10 cellular contexts compared by ENCODE assay signal in genomic region chr12:101616027-101616494, GRCh38. TPM values are rescaled to one million over a fixed set of nuclear protein-coding genes. Genes with fewer than 3 reads are reported as not detected.
DNase-seq lines count a peak whose midpoint lies in the region; ATAC-seq and TF ChIP-seq lines count a peak whose summit lies in the region.
"Had no signal": no experiment of that assay in that cellular context is flagged by ENCODE, and none has a peak within 500 bp of the region (broad histone marks: within the 10 kb centered on the region; RNA-seq: fewer than 3 reads in every experiment).

No MANE protein-coding gene starts in this region.

- H3K9me3 Mint-ChIP-seq in activated naive CD4-positive, alpha-beta T cell treated with anti-CD3 and anti-CD28 coated beads for 36 hours = no peaks in the 10 kb centered on the region

- peaks cover 2% of the 10 kb centered on the region for H3K27me3 Mint-ChIP-seq in activated naive CD4-positive, alpha-beta T cell treated with anti-CD3 and anti-CD28 coated beads for 36 hours (ENCODE audit: low read depth)

- no peaks in the 10 kb centered on the region for H3K27me3 ChIP-seq in transverse colon

- peak; percentile 20 for ATAC-seq in left lobe of liver

- no peak for TF ChIP-seq CTCF in transverse colon (IDR thresholded peaks at IDR 0.05)

- in situ Hi-C loops in transverse colon (cut with MboI; ENCODE audit: low pct_ligation_motif_present in 1 of 4, low pct_unique_long_range_greater_than_20kb in 1 of 4, low sequenced_read_pairs in 3 of 4) = no loop called here

- peaks cover 0 to 45% (median 34%) of the 10 kb centered on the region in 4 donors for H3K4me1 ChIP-seq in transverse colon

- H3K27ac ChIP-seq in transverse colon = peak overlapping the region; percentile 77 to 83 (median 82)

- no peaks in the 10 kb centered on the region for H3K36me3 ChIP-seq in transverse colon

- H3K36me3 Mint-ChIP-seq in activated naive CD4-positive, alpha-beta T cell treated with anti-CD3 and anti-CD28 coated beads for 36 hours (ENCODE audit: low read depth) = no peaks in the 10 kb centered on the region

- no peak overlapping the region for H3K4me3 Mint-ChIP-seq in activated naive CD4-positive, alpha-beta T cell treated with anti-CD3 and anti-CD28 coated beads for 36 hours

- CTCF ChIA-PET in activated naive CD4-positive, alpha-beta T cell treated with anti-CD3 and anti-CD28 coated beads for 36 hours (lab: Charles Lee) = interaction anchor here (1.5 kb wide), 1 partner anchor 10 kb away, joined by 5 read pairs; no protein-coding TSS in a partner anchor

- H3K4me3 ChIP-seq in transverse colon = no peak overlapping the region

- DNase-seq in activated naive CD4-positive, alpha-beta T cell treated with anti-CD3 and anti-CD28 coated beads for 36 hours = peak; percentile 31
- no peak for DNase-seq in activated naive CD4-positive, alpha-beta T cell treated with Interleukin-2 at 50 U/mL for 16 hours
- DNase-seq in amniotic epithelial cell (ENCODE audit: low read depth) (peak; percentile 1), left lobe of liver (ENCODE audit: low spot score) (no peak), transverse colon (no peak), NCI-H1417 (lab: John Stamatoyannopoulos, UW) (no peak), DMS153 treated with DMSO at 0.1 percent for 48 hours (lab: John Stamatoyannopoulos, UW; ENCODE audit: unreplicated experiment) (no peak)
- no peak for DNase-seq in stimulated activated CD4-positive, alpha-beta T cell treated with anti-CD3 and anti-CD28 coated beads, Interleukin-1b, Interleukin-23, amount 100 ng/mL, for 48 hours
- DNase-seq: caudate nucleus, NCI-H187 treated with DMSO at 0.1 percent for 48 hours had no signal

- peak; percentile 19 for TF ChIP-seq EP300 in transverse colon (IDR thresholded peaks at IDR 0.05; ENCODE audit: low read depth)

- WGBS in transverse colon (ENCODE audit: low coverage in 1 of 2), 2 donors = 10 to 16% methylated on average over 3 to 4 of the region's 4 CpGs

- intact Hi-C loops in activated naive CD4-positive, alpha-beta T cell treated with anti-CD3 and anti-CD28 coated beads for 36 hours (cut with micrococcal nuclease) = loop anchor here (5.0 kb wide), 1 partner anchor 81 kb away; the partner anchor contains the start of gene CHPT1
- intact Hi-C loops in transverse colon (cut with DNase I; ENCODE audit: low total_unique reads) = no loop called here

- TF ChIP-seq POLR2A in transverse colon (IDR thresholded peaks at IDR 0.05) = no peak

- H3K4me1 Mint-ChIP-seq in activated naive CD4-positive, alpha-beta T cell treated with anti-CD3 and anti-CD28 coated beads for 36 hours (ENCODE audit: low read depth) = peaks cover 17% of the 10 kb centered on the region

- H3K9me3 ChIP-seq in transverse colon = no peaks in the 10 kb centered on the region

- no peak overlapping the region for H3K27ac Mint-ChIP-seq in activated naive CD4-positive, alpha-beta T cell treated with anti-CD3 and anti-CD28 coated beads for 36 hours

RNA-seq across cellular contexts. Expression of gene MYBPC1, which starts 21.3 kb away (rescaled TPM):
- not detected for total RNA-seq in activated naive CD4-positive, alpha-beta T cell treated with anti-CD3 and anti-CD28 coated beads for 36 hours
- total RNA-seq in left lobe of liver (not detected), transverse colon (100 to 1,000 TPM in 3 of 4 donors, not detected in 1; 151 to 247 (median 182) TPM)

Comparison
In these comparisons a context has a peak if more than half of its experiments do, and no peak if none do; other contexts are left out.
1. DNase-seq: peak in activated naive CD4-positive, alpha-beta T cell treated with anti-CD3 and anti-CD28 coated beads for 36 hours (single experiment) and amniotic epithelial cell (single experiment); none in activated naive CD4-positive, alpha-beta T cell treated with Interleukin-2 at 50 U/mL for 16 hours (single experiment), left lobe of liver (single experiment), transverse colon (single experiment), stimulated activated CD4-positive, alpha-beta T cell treated with anti-CD3 and anti-CD28 coated beads, Interleukin-1b, Interleukin-23, amount 100 ng/mL, for 48 hours (single experiment), NCI-H1417 (0 of 3) and DMS153 treated with DMSO at 0.1 percent for 48 hours (single experiment).